21 cellular contexts compared by ENCODE assay signal in the genomic region with DNA sequence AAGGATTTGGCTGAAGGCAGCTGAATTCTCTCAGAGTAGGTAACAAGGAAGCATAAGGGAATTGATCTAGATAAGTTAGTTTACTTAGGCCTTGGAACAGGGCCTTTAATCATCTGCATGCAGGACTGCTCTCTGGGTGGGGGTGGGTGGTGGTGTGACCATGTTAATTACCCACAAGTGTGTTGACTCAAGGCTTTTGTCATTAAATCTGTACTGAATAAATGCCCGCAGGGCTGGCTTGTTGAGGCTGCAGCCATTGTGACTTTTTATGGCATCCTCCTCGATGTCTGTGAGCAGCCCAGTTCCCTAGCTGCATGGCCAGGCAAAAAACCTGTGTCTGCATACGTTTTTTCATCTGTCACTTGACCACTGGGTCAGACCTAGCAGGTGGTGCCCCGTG.
DNase-seq lines count a peak whose midpoint lies in the region; ATAC-seq and TF ChIP-seq lines count a peak whose summit lies in the region.
"Had no signal": no experiment of that assay in that cellular context is flagged by ENCODE, and none has a peak within 500 bp of the region (broad histone marks: within the 10 kb centered on the region; RNA-seq: fewer than 3 reads in every experiment).

No MANE protein-coding gene starts in this region.

- DNase-seq in NCI-H748 (lab: John Stamatoyannopoulos, UW; ENCODE audit: unreplicated experiment) (peak; percentile 44), NCI-H748 treated with DMSO at 0.1 percent for 48 hours (lab: John Stamatoyannopoulos, UW) (no peak), M059J (ENCODE audit: low read depth) (peak; percentile 35), WTC11 (ENCODE audit: low spot score) (no peak)
- DNase-seq: AML-193; C1 segment of cervical spinal cord; DMS53; EL; GOT3; NCI-H1092 treated with DMSO at 0.1 percent for 48 hours; NCI-H1694 treated with DMSO at 0.1 percent for 48 hours; NCI-H2081 treated with DMSO at 0.1 percent for 48 hours; NCI-H774; NK-92 treated with Interleukin-12 subunit alpha and Interleukin-12 subunit beta, amount 100 ng/mL, for 24 hours; SIG-M5; SK-N-SH; T-helper 2 cell had no signal

- peaks cover 34% of the 10 kb centered on the region for H3K36me3 Mint-ChIP-seq in WTC11

- POLR2A ChIA-PET in WTC11 (lab: Charles Lee): no interaction called here

- H3K4me3 Mint-ChIP-seq in WTC11: no peak overlapping the region

- H3K9me3 Mint-ChIP-seq in WTC11: peaks cover 50% of the 10 kb centered on the region

- peaks cover 18% of the 10 kb centered on the region for H3K4me1 Mint-ChIP-seq in WTC11

- H3K27ac Mint-ChIP-seq in WTC11: no peak overlapping the region

- CTCF ChIA-PET in WTC11 (lab: Charles Lee): interaction anchor here (0.7 kb wide), 1 partner anchor 51 kb away, joined by 3 read pairs; no protein-coding TSS in a partner anchor

- peaks cover 8% of the 10 kb centered on the region for H3K27me3 Mint-ChIP-seq in WTC11 (ENCODE audit: low read depth)

- ATAC-seq in WTC11 (peak; percentile 44), HG03175 (IDR thresholded peaks at IDR 0.05; ENCODE audit: unreplicated experiment) (no peak), GM21619 (IDR thresholded peaks at IDR 0.05; ENCODE audit: unreplicated experiment) (no peak), GM21423 (IDR thresholded peaks at IDR 0.05; ENCODE audit: unreplicated experiment) (no peak)
- ATAC-seq: HCT116 had no signal

- TF ChIP-seq CTCF in WTC11 (IDR thresholded peaks at IDR 0.05): no peak

TF ChIP-seq in WTC11, 78 proteins besides CTCF, POLR2A, EP300 and RAD21:
- TF ChIP-seq, protein P1, sequence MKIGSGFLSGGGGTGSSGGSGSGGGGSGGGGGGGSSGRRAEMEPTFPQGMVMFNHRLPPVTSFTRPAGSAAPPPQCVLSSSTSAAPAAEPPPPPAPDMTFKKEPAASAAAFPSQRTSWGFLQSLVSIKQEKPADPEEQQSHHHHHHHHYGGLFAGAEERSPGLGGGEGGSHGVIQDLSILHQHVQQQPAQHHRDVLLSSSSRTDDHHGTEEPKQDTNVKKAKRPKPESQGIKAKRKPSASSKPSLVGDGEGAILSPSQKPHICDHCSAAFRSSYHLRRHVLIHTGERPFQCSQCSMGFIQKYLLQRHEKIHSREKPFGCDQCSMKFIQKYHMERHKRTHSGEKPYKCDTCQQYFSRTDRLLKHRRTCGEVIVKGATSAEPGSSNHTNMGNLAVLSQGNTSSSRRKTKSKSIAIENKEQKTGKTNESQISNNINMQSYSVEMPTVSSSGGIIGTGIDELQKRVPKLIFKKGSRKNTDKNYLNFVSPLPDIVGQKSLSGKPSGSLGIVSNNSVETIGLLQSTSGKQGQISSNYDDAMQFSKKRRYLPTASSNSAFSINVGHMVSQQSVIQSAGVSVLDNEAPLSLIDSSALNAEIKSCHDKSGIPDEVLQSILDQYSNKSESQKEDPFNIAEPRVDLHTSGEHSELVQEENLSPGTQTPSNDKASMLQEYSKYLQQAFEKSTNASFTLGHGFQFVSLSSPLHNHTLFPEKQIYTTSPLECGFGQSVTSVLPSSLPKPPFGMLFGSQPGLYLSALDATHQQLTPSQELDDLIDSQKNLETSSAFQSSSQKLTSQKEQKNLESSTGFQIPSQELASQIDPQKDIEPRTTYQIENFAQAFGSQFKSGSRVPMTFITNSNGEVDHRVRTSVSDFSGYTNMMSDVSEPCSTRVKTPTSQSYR (CRISPR knock-in tag; IDR thresholded peaks at IDR 0.05): no peak
- TF ChIP-seq, protein P2, sequence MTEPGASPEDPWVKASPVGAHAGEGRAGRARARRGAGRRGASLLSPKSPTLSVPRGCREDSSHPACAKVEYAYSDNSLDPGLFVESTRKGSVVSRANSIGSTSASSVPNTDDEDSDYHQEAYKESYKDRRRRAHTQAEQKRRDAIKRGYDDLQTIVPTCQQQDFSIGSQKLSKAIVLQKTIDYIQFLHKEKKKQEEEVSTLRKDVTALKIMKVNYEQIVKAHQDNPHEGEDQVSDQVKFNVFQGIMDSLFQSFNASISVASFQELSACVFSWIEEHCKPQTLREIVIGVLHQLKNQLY (CRISPR knock-in tag; IDR thresholded peaks at IDR 0.05): no peak
- TF ChIP-seq ZNF423 (CRISPR knock-in tag; IDR thresholded peaks at IDR 0.05) (no peak), ETV6 (CRISPR knock-in tag; IDR thresholded peaks at IDR 0.05) (no peak), TEAD4 (CRISPR knock-in tag; IDR thresholded peaks at IDR 0.05) (no peak), ZNF219 (CRISPR knock-in tag; IDR thresholded peaks at IDR 0.05; ENCODE audit: borderline replicate concordance) (no peak), ZNF396 (CRISPR knock-in tag; IDR thresholded peaks at IDR 0.05; ENCODE audit: borderline replicate concordance) (no peak), NFE2L1 (CRISPR knock-in tag; IDR thresholded peaks at IDR 0.05) (no peak), ZNF416 (CRISPR knock-in tag; IDR thresholded peaks at IDR 0.05) (no peak), ESRRA (CRISPR knock-in tag; IDR thresholded peaks at IDR 0.05; ENCODE audit: borderline replicate concordance) (no peak)
- TF ChIP-seq, protein P3, sequence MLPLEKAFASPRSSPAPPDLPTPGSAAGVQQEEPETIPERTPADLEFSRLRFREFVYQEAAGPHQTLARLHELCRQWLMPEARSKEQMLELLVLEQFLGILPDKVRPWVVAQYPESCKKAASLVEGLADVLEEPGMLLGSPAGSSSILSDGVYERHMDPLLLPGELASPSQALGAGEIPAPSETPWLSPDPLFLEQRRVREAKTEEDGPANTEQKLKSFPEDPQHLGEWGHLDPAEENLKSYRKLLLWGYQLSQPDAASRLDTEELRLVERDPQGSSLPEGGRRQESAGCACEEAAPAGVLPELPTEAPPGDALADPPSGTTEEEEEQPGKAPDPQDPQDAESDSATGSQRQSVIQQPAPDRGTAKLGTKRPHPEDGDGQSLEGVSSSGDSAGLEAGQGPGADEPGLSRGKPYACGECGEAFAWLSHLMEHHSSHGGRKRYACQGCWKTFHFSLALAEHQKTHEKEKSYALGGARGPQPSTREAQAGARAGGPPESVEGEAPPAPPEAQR (CRISPR knock-in tag; IDR thresholded peaks at IDR 0.05): no peak
- TF ChIP-seq, protein P4, sequence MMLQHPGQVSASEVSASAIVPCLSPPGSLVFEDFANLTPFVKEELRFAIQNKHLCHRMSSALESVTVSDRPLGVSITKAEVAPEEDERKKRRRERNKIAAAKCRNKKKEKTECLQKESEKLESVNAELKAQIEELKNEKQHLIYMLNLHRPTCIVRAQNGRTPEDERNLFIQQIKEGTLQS (CRISPR knock-in tag; conservative IDR thresholded peaks at IDR 0.05): no peak
- TF ChIP-seq, protein P5, sequence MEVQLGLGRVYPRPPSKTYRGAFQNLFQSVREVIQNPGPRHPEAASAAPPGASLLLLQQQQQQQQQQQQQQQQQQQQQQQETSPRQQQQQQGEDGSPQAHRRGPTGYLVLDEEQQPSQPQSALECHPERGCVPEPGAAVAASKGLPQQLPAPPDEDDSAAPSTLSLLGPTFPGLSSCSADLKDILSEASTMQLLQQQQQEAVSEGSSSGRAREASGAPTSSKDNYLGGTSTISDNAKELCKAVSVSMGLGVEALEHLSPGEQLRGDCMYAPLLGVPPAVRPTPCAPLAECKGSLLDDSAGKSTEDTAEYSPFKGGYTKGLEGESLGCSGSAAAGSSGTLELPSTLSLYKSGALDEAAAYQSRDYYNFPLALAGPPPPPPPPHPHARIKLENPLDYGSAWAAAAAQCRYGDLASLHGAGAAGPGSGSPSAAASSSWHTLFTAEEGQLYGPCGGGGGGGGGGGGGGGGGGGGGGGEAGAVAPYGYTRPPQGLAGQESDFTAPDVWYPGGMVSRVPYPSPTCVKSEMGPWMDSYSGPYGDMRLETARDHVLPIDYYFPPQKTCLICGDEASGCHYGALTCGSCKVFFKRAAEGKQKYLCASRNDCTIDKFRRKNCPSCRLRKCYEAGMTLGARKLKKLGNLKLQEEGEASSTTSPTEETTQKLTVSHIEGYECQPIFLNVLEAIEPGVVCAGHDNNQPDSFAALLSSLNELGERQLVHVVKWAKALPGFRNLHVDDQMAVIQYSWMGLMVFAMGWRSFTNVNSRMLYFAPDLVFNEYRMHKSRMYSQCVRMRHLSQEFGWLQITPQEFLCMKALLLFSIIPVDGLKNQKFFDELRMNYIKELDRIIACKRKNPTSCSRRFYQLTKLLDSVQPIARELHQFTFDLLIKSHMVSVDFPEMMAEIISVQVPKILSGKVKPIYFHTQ (CRISPR knock-in tag; IDR thresholded peaks at IDR 0.05): no peak
- TF ChIP-seq, protein P6, sequence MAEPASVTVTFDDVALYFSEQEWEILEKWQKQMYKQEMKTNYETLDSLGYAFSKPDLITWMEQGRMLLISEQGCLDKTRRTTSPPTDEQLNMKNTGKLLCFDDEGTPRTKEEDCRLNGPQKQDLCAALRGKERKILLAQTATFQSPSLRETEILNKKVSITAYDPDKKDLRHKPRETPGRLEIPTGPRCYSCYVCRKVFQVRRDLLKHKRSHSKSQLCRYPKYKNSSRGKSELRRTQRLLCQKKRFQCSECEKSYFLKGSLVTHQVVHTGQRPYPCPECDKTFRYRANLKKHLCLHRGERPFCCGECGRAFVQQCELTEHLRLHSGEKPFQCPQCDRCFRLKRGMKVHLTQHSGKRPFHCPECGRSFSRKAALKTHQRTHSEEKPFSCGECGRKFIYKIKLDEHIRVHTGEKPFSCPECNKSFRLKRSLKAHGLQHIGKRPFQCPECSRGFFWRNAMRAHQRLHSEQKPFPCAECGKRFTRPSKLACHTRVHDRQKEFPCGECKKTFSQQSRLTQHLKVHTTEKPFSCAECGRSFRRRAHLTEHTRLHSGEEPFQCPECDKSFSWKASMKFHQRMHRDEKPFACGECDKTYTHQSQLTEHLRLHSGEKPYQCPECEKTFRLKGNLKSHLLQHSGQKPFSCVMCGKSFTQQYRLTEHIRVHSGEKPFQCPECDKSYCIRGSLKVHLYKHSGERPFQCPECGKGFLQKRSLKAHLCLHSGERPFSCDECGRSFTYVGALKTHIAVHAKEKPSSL (CRISPR knock-in tag; conservative IDR thresholded peaks at IDR 0.05): no peak

Comparison
In these comparisons a context has a peak if more than half of its experiments do, and no peak if none do; other contexts are left out.
1. DNase-seq: peak in NCI-H748 (single experiment) and M059J (single experiment); none in NCI-H748 treated with DMSO at 0.1 percent for 48 hours (single experiment) and WTC11 (single experiment).